In genomic region chr22:45577746-45578523, GRCh38 we compare ENCODE assay signal across 8 cellular contexts.
A peak's percentile ranks its signal among the peaks of the same experiment; 100 is the strongest.
DNase-seq lines count a peak whose midpoint lies in the region; ATAC-seq, FAIRE-seq and TF ChIP-seq lines count a peak whose summit lies in the region.

No MANE protein-coding gene starts in this region.

- FAIRE-seq in A549 (lab: Jason Lieb, UNC) (peak; percentile 72), GM18507 (lab: Jason Lieb, UNC) (peak; percentile 90)

- H3K4me1 ChIP-seq in A549: peaks cover 39% of the 10 kb centered on the region

- H3K4me3 ChIP-seq in A549: no peak overlapping the region

- peak overlapping the region; percentile 49 for H3K4me2 ChIP-seq in A549

- ATAC-seq in A549: peak; percentile 83 to 89
- ATAC-seq in GM21529 (IDR thresholded peaks at IDR 0.05; ENCODE audit: unreplicated experiment): no peak

- CTCF ChIA-PET in A549 (lab: Yijun Ruan, JAX): interaction anchor here (0.5 to 3.2 kb wide), 80 partner anchors 10 to 539 kb away, joined by 3 to 31 read pairs (median 4); no protein-coding TSS in a partner anchor

- no peak; a peak in 1 of 5 replicates for TF ChIP-seq EP300 in A549 (IDR thresholded peaks at IDR 0.05)

- peak; percentile 52 to 89 for DNase-seq in A549 (ENCODE audit: low read depth in 1 of 2, low spot score in 1 of 2)
- DNase-seq in GM18507 (ENCODE audit: extremely low spot score, insufficient read length, low read depth): peak; percentile 39
- DNase-seq in NCI-H226: peak; percentile 25
- peak; percentile 85 for DNase-seq in activated CD4-positive, CD25-positive, alpha-beta regulatory T cell treated with anti-CD3 and anti-CD28 coated beads, Interleukin-2, amount 50 U/mL, for 72 hours
- peak; percentile 4 to 18 for DNase-seq in cerebellar nuclear complex (lab: John Stamatoyannopoulos, UW)
- peak; percentile 93 for DNase-seq in left kidney (ENCODE audit: low read depth, low spot score)
- peak; percentile 81 for DNase-seq in stimulated activated CD4-positive, alpha-beta T cell treated with anti-CD3 and anti-CD28 coated beads, Interleukin-4, amount 100 ng/mL, for 1 hour

- POLR2A ChIA-PET in A549 (lab: Yijun Ruan, JAX): no interaction called here

- TF ChIP-seq RAD21 in A549 (conservative IDR thresholded peaks at IDR 0.05 in 1 of 2, IDR thresholded peaks at IDR 0.05 in 1 of 2): peak; percentile 97

- WGBS in A549 (ENCODE audit: missing lambda C conversion rate): 25% methylated on average over 19 of the region's 27 CpGs

- TF ChIP-seq POLR2A in A549 (IDR thresholded peaks at IDR 0.05; ENCODE audit: low read length): no peak

- H3K27ac ChIP-seq in A549: peak overlapping the region; percentile 81 to 93

- no peaks in the 10 kb centered on the region for H3K9me3 ChIP-seq in A549

- peak; percentile 85 for TF ChIP-seq CTCF in A549 (IDR thresholded peaks at IDR 0.05)

TF ChIP-seq in A549, 52 proteins besides CTCF, POLR2A, EP300 and RAD21:
- peak; percentile 94 for TF ChIP-seq SMC3 (IDR thresholded peaks at IDR 0.05)
- TF ChIP-seq FOSL2 (IDR thresholded peaks at IDR 0.05): no peak
- peak; percentile 30; the same call in 1 of the 2 replicates for TF ChIP-seq FOSL2 (CRISPR knock-in tag; IDR thresholded peaks at IDR 0.05)
- peak; percentile 29; the same call in 1 of the 2 replicates for TF ChIP-seq MYC (IDR thresholded peaks at IDR 0.05; ENCODE audit: borderline replicate concordance, low read length)
- no peak for TF ChIP-seq CBX8 (IDR thresholded peaks at IDR 0.05)
- peak; percentile 78; the same call in 1 of the 2 replicates for TF ChIP-seq HOXB13 (CRISPR knock-in tag; IDR thresholded peaks at IDR 0.05; ENCODE audit: low read depth)
- no peak for TF ChIP-seq CHD4 (IDR thresholded peaks at IDR 0.05; ENCODE audit: borderline replicate concordance)
- TF ChIP-seq NR3C1 (IDR thresholded peaks at IDR 0.05): no peak
- TF ChIP-seq ZFP36 (IDR thresholded peaks at IDR 0.05; ENCODE audit: borderline replicate concordance, partially characterized antibody): no peak
- TF ChIP-seq CEBPB (IDR thresholded peaks at IDR 0.05): peak in 1 of 2 experiments; percentile 40; a peak in 1 of 4 replicates
- TF ChIP-seq JUN (IDR thresholded peaks at IDR 0.05): peak in 1 of 2 experiments; percentile 45; a peak in 1 of 5 replicates
- TF ChIP-seq MAX (IDR thresholded peaks at IDR 0.05): peak; percentile 72
- peak; percentile 43; the same call in 1 of the 2 replicates for TF ChIP-seq GATA3 (IDR thresholded peaks at IDR 0.05; ENCODE audit: borderline replicate concordance)
- no peak for TF ChIP-seq RCOR1 (IDR thresholded peaks at IDR 0.05; ENCODE audit: low read depth, low read length)

Comparison
In these comparisons a context has a peak if more than half of its experiments do, and no peak if none do; other contexts are left out.
1. DNase-seq: peak in every context shown above with its lines; median percentile 93 in left kidney; 85 in activated CD4-positive, CD25-positive, alpha-beta regulatory T cell treated with anti-CD3 and anti-CD28 coated beads, Interleukin-2, amount 50 U/mL, for 72 hours; 81 in stimulated activated CD4-positive, alpha-beta T cell treated with anti-CD3 and anti-CD28 coated beads, Interleukin-4, amount 100 ng/mL, for 1 hour; 70 in A549; 39 in GM18507; 25 in NCI-H226; 11 in cerebellar nuclear complex.